ENCODE assay signal across 8 cellular contexts in the genomic region with DNA sequence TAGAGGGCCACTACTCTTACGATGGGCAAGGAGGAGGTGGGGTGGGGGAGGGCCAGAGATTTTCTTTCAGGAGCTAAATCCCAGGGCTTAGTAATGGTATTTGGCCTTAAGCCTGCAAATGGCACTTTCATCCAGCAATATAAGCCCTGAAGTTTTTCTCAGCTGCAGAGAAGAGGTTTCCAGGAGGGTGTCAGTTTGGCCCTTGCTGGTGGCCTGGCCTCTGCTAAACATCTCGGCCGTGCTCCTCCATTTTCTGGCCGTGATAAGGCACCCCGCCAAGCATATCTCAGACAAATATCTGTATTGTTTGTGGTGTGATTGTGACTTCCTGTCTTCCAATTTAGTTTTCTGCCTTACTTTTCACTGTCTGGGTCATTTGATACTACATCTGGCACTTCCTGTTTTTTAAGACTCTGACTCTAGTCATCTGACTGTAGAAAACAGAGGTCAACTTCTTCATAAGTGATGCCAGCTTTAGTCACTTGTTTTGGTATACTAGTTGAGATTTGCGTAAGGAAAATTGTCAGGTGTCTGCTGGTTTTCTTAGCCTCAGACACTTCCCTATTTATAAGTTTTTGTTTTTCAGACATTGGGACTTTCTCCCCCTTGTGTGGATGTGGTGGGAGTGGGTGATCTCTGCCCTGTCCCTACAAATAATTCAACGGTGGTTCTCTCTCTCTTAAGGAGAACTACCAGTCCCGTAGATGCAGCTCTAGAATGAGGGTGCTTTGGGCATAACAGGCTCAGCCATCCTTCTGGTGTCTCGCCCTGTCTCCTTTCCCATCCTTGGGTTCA.
A peak's percentile ranks its signal among the peaks of the same experiment; 100 is the strongest.
DNase-seq lines count a peak whose midpoint lies in the region; ATAC-seq and TF ChIP-seq lines count a peak whose summit lies in the region.

No MANE protein-coding gene starts in this region.

- peaks cover 4 to 11% of the 10 kb centered on the region in 2 donors for H3K36me3 Mint-ChIP-seq in CD14-positive monocyte
- H3K36me3 Mint-ChIP-seq in T-cell: no peaks in the 10 kb centered on the region
- no peaks in the 10 kb centered on the region for H3K36me3 Mint-ChIP-seq in natural killer cell treated with Interleukin-12 subunit alpha and Interleukin-12 subunit beta and Interleukin-15 and Interleukin-18, amount 100 ng/mL, for 72 hours
- H3K36me3 Mint-ChIP-seq in WTC11: no peaks in the 10 kb centered on the region

- H3K27ac Mint-ChIP-seq in CD14-positive monocyte (peak overlapping the region; percentile 98 to 100 (median 99)), T-cell (peak overlapping the region; percentile 92 to 93), WTC11 (no peak overlapping the region)
- H3K27ac Mint-ChIP-seq in natural killer cell treated with Interleukin-12 subunit alpha and Interleukin-12 subunit beta and Interleukin-15 and Interleukin-18, amount 100 ng/mL, for 72 hours: peak overlapping the region; percentile 79 to 94

- POLR2A ChIA-PET in T-cell (lab: Charles Lee): interaction anchor here (0.6 to 4.5 kb wide), 17 partner anchors 12 to 371 kb away, joined by 3 to 36 read pairs (median 6); no protein-coding TSS in a partner anchor
- POLR2A ChIA-PET in WTC11 (lab: Charles Lee): no interaction called here

- peaks cover 0 to 9% (median 5%) of the 10 kb centered on the region in 3 donors for H3K27me3 Mint-ChIP-seq in CD14-positive monocyte (ENCODE audit: low read depth in 3 of 3)
- no peaks in the 10 kb centered on the region for H3K27me3 Mint-ChIP-seq in T-cell
- no peaks in the 10 kb centered on the region for H3K27me3 Mint-ChIP-seq in natural killer cell treated with Interleukin-12 subunit alpha and Interleukin-12 subunit beta and Interleukin-15 and Interleukin-18, amount 100 ng/mL, for 72 hours
- no peaks in the 10 kb centered on the region for H3K27me3 Mint-ChIP-seq in WTC11 (ENCODE audit: low read depth)

- no peak overlapping the region for H3K4me3 ChIP-seq in choroid plexus epithelial cell (ENCODE audit: low read depth, low read length)

- DNase-seq in CD14-positive monocyte (ENCODE audit: low spot score): peak; percentile 70
- DNase-seq in T-cell: peak in 33 of 34 experiments; percentile 18 to 70 (median 38)
- DNase-seq in choroid plexus epithelial cell (ENCODE audit: low read depth): peak; percentile 71
- DNase-seq in natural killer cell treated with Interleukin-12 subunit alpha and Interleukin-12 subunit beta and Interleukin-15 and Interleukin-18, amount 100 ng/mL, for 72 hours (ENCODE audit: low spot score): no peak
- DNase-seq in WTC11 (ENCODE audit: low spot score): no peak
- DNase-seq in SW480 (ENCODE audit: low spot score): no peak

- H3K4me3 Mint-ChIP-seq in CD14-positive monocyte: peak overlapping the region; percentile 21 to 63
- H3K4me3 Mint-ChIP-seq in T-cell: peak overlapping the region; percentile 6 to 38 (median 18)
- H3K4me3 Mint-ChIP-seq in natural killer cell treated with Interleukin-12 subunit alpha and Interleukin-12 subunit beta and Interleukin-15 and Interleukin-18, amount 100 ng/mL, for 72 hours: peak overlapping the region; percentile 46
- no peak overlapping the region for H3K4me3 Mint-ChIP-seq in WTC11

- CTCF ChIA-PET in T-cell (lab: Charles Lee) (interaction anchor here (0.6 to 4.0 kb wide), 19 partner anchors 13 to 324 kb away, joined by 3 to 20 read pairs (median 4); no protein-coding TSS in a partner anchor), WTC11 (lab: Charles Lee) (no interaction called here)

- intact Hi-C loops in CD14-positive monocyte (cut with micrococcal nuclease): loop anchor here (2.0 to 5.0 kb wide), 6 partner anchors 24 to 231 kb away; partner anchors contain the start of gene CXCR4 (in 2 of the 2)

- no peak for TF ChIP-seq CTCF in CD14-positive monocyte (IDR thresholded peaks at IDR 0.05)
- no peak for TF ChIP-seq CTCF in choroid plexus epithelial cell (conservative IDR thresholded peaks at IDR 0.05; ENCODE audit: low read depth, low read length)
- no peak for TF ChIP-seq CTCF in WTC11 (IDR thresholded peaks at IDR 0.05)

- peaks cover 0 to 2% (median 0%) of the 10 kb centered on the region in 7 donors for H3K9me3 Mint-ChIP-seq in CD14-positive monocyte
- no peaks in the 10 kb centered on the region for H3K9me3 Mint-ChIP-seq in T-cell
- H3K9me3 Mint-ChIP-seq in natural killer cell treated with Interleukin-12 subunit alpha and Interleukin-12 subunit beta and Interleukin-15 and Interleukin-18, amount 100 ng/mL, for 72 hours: no peaks in the 10 kb centered on the region
- no peaks in the 10 kb centered on the region for H3K9me3 Mint-ChIP-seq in WTC11

- peak; percentile 86 for ATAC-seq in GM19438 (IDR thresholded peaks at IDR 0.05; ENCODE audit: low read depth, unreplicated experiment)
- ATAC-seq in HG03442 (IDR thresholded peaks at IDR 0.05; ENCODE audit: unreplicated experiment): peak; percentile 85
- ATAC-seq in T-cell (replicated peaks in 1 of 4): peak; percentile 73 to 88 (median 78)
- peak; percentile 61 to 74 for ATAC-seq in natural killer cell treated with Interleukin-12 subunit alpha and Interleukin-12 subunit beta and Interleukin-15 and Interleukin-18, amount 100 ng/mL, for 72 hours
- no peak for ATAC-seq in WTC11

- H3K4me1 Mint-ChIP-seq in CD14-positive monocyte: peaks cover 53% of the 10 kb centered on the region
- H3K4me1 Mint-ChIP-seq in T-cell: peaks cover 52 to 81% (median 75%) of the 10 kb centered on the region in 3 donors
- peaks cover 46% of the 10 kb centered on the region in 2 donors for H3K4me1 Mint-ChIP-seq in natural killer cell treated with Interleukin-12 subunit alpha and Interleukin-12 subunit beta and Interleukin-15 and Interleukin-18, amount 100 ng/mL, for 72 hours (ENCODE audit: low read depth in 2 of 2)
- H3K4me1 Mint-ChIP-seq in WTC11: peaks cover 6% of the 10 kb centered on the region

TF ChIP-seq in WTC11, 78 proteins besides CTCF, POLR2A, EP300 and RAD21:
- TF ChIP-seq ZNF512 (CRISPR knock-in tag; IDR thresholded peaks at IDR 0.05; ENCODE audit: borderline replicate concordance) (no peak), ATF1 (CRISPR knock-in tag; IDR thresholded peaks at IDR 0.05) (no peak), CREM (CRISPR knock-in tag; IDR thresholded peaks at IDR 0.05) (no peak), OVOL2 (CRISPR knock-in tag; IDR thresholded peaks at IDR 0.05; ENCODE audit: borderline replicate concordance) (no peak), ZNF121 (CRISPR knock-in tag; IDR thresholded peaks at IDR 0.05) (no peak), TCF7 (CRISPR knock-in tag; IDR thresholded peaks at IDR 0.05; ENCODE audit: low read depth) (no peak), ATF3 (CRISPR knock-in tag; conservative IDR thresholded peaks at IDR 0.05) (no peak)

Comparison
In these comparisons a context has a peak if more than half of its experiments do, and no peak if none do; other contexts are left out.
1. DNase-seq: peak in CD14-positive monocyte (single experiment), T-cell (33 of 34) and choroid plexus epithelial cell (single experiment); none in natural killer cell treated with Interleukin-12 subunit alpha and Interleukin-12 subunit beta and Interleukin-15 and Interleukin-18, amount 100 ng/mL, for 72 hours (single experiment), WTC11 (single experiment) and SW480 (single experiment).